In the genomic region with DNA sequence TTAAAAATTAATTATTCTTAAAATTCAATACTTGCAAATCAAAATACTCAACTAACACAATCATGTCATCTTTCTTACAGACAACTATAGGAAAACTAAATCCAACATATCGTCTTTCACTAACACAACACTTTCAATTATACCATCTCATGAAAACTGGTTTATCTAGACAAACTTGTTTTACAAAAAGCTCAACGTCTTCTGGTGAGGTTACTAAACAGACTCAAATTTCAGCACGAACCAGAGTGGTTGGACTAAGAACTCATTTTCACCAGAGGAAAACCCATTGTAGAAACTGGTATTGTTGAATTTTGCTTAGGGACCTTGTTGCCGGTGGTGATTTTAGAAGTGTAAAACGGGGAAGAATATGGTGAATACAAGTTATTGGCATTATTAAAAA, we compare ENCODE assay signal across 1 cellular context.
TF ChIP-seq lines count a peak whose summit lies in the region.

No MANE protein-coding gene starts in this region.

TF ChIP-seq in SK-N-SH treated with all-trans-retinoic acid at 6 μM for 48 hours, 23 proteins besides CTCF, POLR2A, EP300 and RAD21 (continued from another document):
- TF ChIP-seq, protein P1, sequence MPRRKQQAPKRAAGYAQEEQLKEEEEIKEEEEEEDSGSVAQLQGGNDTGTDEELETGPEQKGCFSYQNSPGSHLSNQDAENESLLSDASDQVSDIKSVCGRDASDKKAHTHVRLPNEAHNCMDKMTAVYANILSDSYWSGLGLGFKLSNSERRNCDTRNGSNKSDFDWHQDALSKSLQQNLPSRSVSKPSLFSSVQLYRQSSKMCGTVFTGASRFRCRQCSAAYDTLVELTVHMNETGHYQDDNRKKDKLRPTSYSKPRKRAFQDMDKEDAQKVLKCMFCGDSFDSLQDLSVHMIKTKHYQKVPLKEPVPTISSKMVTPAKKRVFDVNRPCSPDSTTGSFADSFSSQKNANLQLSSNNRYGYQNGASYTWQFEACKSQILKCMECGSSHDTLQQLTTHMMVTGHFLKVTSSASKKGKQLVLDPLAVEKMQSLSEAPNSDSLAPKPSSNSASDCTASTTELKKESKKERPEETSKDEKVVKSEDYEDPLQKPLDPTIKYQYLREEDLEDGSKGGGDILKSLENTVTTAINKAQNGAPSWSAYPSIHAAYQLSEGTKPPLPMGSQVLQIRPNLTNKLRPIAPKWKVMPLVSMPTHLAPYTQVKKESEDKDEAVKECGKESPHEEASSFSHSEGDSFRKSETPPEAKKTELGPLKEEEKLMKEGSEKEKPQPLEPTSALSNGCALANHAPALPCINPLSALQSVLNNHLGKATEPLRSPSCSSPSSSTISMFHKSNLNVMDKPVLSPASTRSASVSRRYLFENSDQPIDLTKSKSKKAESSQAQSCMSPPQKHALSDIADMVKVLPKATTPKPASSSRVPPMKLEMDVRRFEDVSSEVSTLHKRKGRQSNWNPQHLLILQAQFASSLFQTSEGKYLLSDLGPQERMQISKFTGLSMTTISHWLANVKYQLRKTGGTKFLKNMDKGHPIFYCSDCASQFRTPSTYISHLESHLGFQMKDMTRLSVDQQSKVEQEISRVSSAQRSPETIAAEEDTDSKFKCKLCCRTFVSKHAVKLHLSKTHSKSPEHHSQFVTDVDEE (CRISPR knock-in tag; IDR thresholded peaks at IDR 0.05) = no peak
- no peak for TF ChIP-seq TOX (CRISPR knock-in tag; IDR thresholded peaks at IDR 0.05; ENCODE audit: borderline replicate concordance)
